In the genomic region with DNA sequence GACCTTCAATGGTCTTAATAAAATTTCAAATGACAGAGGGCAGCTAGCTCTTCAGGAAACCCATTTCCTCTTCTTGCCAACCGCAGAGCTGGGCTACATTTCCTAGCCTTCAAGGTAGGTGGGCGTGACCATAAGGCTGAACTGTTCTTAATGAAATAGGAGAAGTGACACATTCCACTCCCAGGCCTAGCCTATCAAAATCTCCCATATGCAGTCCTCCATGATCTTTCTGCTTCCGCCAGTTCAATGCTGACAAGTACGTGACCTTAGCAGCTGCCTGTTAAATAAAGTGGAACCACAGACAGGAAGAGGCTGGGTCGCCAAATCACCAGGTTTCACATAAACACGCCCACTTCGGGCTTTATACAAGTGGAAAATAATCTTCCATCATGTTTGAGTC, we compare ENCODE assay signal across 9 cellular contexts. TPM values are rescaled to one million over a fixed set of nuclear protein-coding genes. Genes with fewer than 3 reads are reported as not detected.
DNase-seq lines count a peak whose midpoint lies in the region; ATAC-seq and TF ChIP-seq lines count a peak whose summit lies in the region.
"Had no signal": no experiment of that assay in that cellular context is flagged by ENCODE, and none has a peak within 500 bp of the region (broad histone marks: within the 10 kb centered on the region; RNA-seq: fewer than 3 reads in every experiment).

No MANE protein-coding gene starts in this region.

- CTCF ChIA-PET in OCI-LY7 (lab: Charles Lee; ENCODE audit: unreplicated experiment): interaction anchor here (0.7 kb wide), 1 partner anchor 33 kb away, joined by 4 read pairs; no protein-coding TSS in a partner anchor

- H3K27ac ChIP-seq in OCI-LY7 (ENCODE audit: low read depth, low read length, poor library complexity, severe bottlenecking) (no peak overlapping the region), aorta (ENCODE audit: low read depth in 1 of 2, low read length in 2 of 2) (no peak overlapping the region)
- H3K27ac ChIP-seq: thoracic aorta had no signal

- ATAC-seq in GM18508 (IDR thresholded peaks at IDR 0.05; ENCODE audit: insufficient read depth, unreplicated experiment): peak; percentile 97
- ATAC-seq in HG02852 (IDR thresholded peaks at IDR 0.05; ENCODE audit: unreplicated experiment): peak; percentile 93
- ATAC-seq in aorta (ENCODE audit: low FRiP score): no peak

- H3K4me1 ChIP-seq in OCI-LY7 (ENCODE audit: insufficient read depth, low read length, poor library complexity, severe bottlenecking): peaks cover 11% of the 10 kb centered on the region
- H3K4me1 ChIP-seq in aorta (ENCODE audit: control insufficient read depth in 1 of 2, insufficient read depth in 2 of 2, low read length in 2 of 2): no peaks in the 10 kb centered on the region

- TF ChIP-seq CTCF in OCI-LY7 (conservative IDR thresholded peaks at IDR 0.05; ENCODE audit: low read length): no peak

- H3K79me2 ChIP-seq in OCI-LY7 (ENCODE audit: insufficient read depth, low read depth, low read length): no peaks in the 10 kb centered on the region

- H3K4me3 ChIP-seq in OCI-LY7 (ENCODE audit: low read depth, low read length, poor library complexity, severe bottlenecking): no peak overlapping the region
- no peak overlapping the region for H3K4me3 ChIP-seq in aorta (ENCODE audit: low read length in 2 of 2)
- H3K4me3 ChIP-seq: thoracic aorta had no signal

- POLR2A ChIA-PET in OCI-LY7 (lab: Charles Lee): interaction anchor here (0.8 kb wide), 2 partner anchors 9 to 17 kb away, joined by 3 read pairs; no protein-coding TSS in a partner anchor

- H3K9me3 ChIP-seq in OCI-LY7 (ENCODE audit: low read length): no peaks in the 10 kb centered on the region
- H3K9me3 ChIP-seq in aorta (ENCODE audit: control insufficient read depth, low read length): no peaks in the 10 kb centered on the region
- H3K9me3 ChIP-seq: thoracic aorta had no signal

- peak overlapping the region; percentile 40 for H3K4me2 ChIP-seq in OCI-LY7 (ENCODE audit: low read length)

- DNase-seq in OCI-LY7 (ENCODE audit: low spot score): peak; percentile 71
- DNase-seq in activated naive CD4-positive, alpha-beta T cell treated with Interleukin-2 at 50 U/mL for 16 hours: peak; percentile 59
- DNase-seq in stimulated activated CD8-positive, alpha-beta memory T cell treated with anti-CD3 and anti-CD28 coated beads, Interleukin-12 subunit alpha, Interleukin-12 subunit beta, amount 100 ng/mL, for 4 hours (ENCODE audit: low read depth): peak; percentile 29
- DNase-seq in putamen (ENCODE audit: low spot score): no peak
- DNase-seq in pons (ENCODE audit: low spot score): no peak
- DNase-seq in aorta: no peak

- no TSS peak for BruUV-seq in OCI-LY7 (replicated peaks; lab: Mats Ljungman, UMichigan)

- H3K27me3 ChIP-seq in aorta (ENCODE audit: control insufficient read depth in 1 of 2, insufficient read depth in 2 of 2, low read length in 1 of 2): no peaks in the 10 kb centered on the region

- no peaks in the 10 kb centered on the region for H3K9me2 ChIP-seq in OCI-LY7 (ENCODE audit: insufficient read depth, low read length)

- intact Hi-C loops in OCI-LY7 (cut with micrococcal nuclease; ENCODE audit: unreplicated experiment): no loop called here
- intact Hi-C loops in aorta (cut with DNase I): no loop called here

- WGBS in aorta, 2 donors: 85 to 87% methylated on average over 7 of the region's 7 CpGs

- H3K36me3 ChIP-seq in OCI-LY7 (ENCODE audit: insufficient read depth, low read length): no peaks in the 10 kb centered on the region
- no peaks in the 10 kb centered on the region for H3K36me3 ChIP-seq in aorta (ENCODE audit: control insufficient read depth in 1 of 2, insufficient read depth in 2 of 2, low read length in 1 of 2)
- H3K36me3 ChIP-seq: thoracic aorta had no signal

- no peaks in the 10 kb centered on the region for H4K20me1 ChIP-seq in OCI-LY7 (ENCODE audit: insufficient read depth, low read length)

- peak overlapping the region; percentile 22; the same call in 1 of the 2 replicates for H2AFZ ChIP-seq in OCI-LY7 (ENCODE audit: low read length)

RNA-seq across cellular contexts. Expression of a gene that starts 13.2 kb away (rescaled TPM):
- total RNA-seq in OCI-LY7 (2014; rRNA removed; shearing (Covaris generic)): not detected in 2 replicates
- total RNA-seq in OCI-LY7 (2022) (0.24 TPM in 1 of 2 replicates, not detected in the other), aorta (100 to 1,000 TPM; 183 to 222 TPM)
- polyA plus RNA-seq in aorta: 10 to 100 TPM; 11.7 to 12.3 TPM

Comparison
In these comparisons a context has a peak if more than half of its experiments do, and no peak if none do; other contexts are left out.
1. DNase-seq: peak in OCI-LY7 (single experiment), activated naive CD4-positive, alpha-beta T cell treated with Interleukin-2 at 50 U/mL for 16 hours (single experiment) and stimulated activated CD8-positive, alpha-beta memory T cell treated with anti-CD3 and anti-CD28 coated beads, Interleukin-12 subunit alpha, Interleukin-12 subunit beta, amount 100 ng/mL, for 4 hours (single experiment); none in putamen (single experiment), pons (single experiment) and aorta (0 of 2).
2. RNA of a gene that starts 13.2 kb away (total RNA-seq): 183 to 222 TPM in aorta; 0.24 TPM in OCI-LY7; every median in the first group is over 100 times any median in the second.